ENCODE assay signal across 11 cellular contexts in the genomic region with DNA sequence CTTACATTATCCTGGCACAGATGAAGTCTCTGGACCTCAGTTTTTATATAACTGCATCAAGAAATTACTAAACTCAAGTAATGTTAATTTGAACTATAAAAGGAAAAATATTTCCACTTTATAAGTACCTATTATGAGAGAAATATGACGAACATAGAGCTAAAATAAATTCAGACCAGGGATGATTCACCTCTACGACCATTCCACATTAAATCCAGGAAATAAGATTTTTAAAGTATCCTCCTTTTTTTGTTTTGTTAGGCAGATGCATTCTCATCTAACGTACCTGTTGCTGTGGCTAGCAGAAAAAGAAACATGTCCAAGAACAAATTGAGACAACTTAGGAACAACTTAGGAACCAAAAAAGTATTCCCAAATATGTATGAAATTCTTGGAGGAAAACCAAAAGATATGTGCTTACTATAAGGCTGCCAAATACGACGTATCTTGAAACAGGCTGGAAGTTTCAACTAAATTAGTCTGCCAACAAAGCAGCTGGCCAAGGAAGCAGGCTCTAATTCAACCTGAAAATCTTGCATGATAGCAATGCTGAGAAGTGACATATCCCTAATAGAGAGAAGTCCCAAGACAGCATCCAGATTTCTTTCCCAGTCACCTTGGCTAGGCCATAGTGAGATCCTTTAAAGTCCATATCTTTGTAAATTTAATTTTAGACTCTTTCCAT. TPM values are rescaled to one million over a fixed set of nuclear protein-coding genes. Genes with fewer than 3 reads are reported as not detected.
DNase-seq lines count a peak whose midpoint lies in the region; ATAC-seq and TF ChIP-seq lines count a peak whose summit lies in the region.
"Had no signal": no experiment of that assay in that cellular context is flagged by ENCODE, and none has a peak within 500 bp of the region (broad histone marks: within the 10 kb centered on the region; RNA-seq: fewer than 3 reads in every experiment).

No MANE protein-coding gene starts in this region.

- H3K4me1 Mint-ChIP-seq in endodermal cell: no peaks in the 10 kb centered on the region
- H3K4me1 Mint-ChIP-seq in natural killer cell: peaks cover 40 to 51% of the 10 kb centered on the region in 2 donors

- H3K36me3 Mint-ChIP-seq in endodermal cell (ENCODE audit: low read depth) (peaks cover 22% of the 10 kb centered on the region), natural killer cell (peaks cover 14% of the 10 kb centered on the region)

- H3K27me3 Mint-ChIP-seq in endodermal cell (ENCODE audit: insufficient read depth): no peaks in the 10 kb centered on the region
- no peaks in the 10 kb centered on the region for H3K27me3 Mint-ChIP-seq in natural killer cell (ENCODE audit: low read depth in 2 of 2)

- no peak for ATAC-seq in DND-41 (ENCODE audit: insufficient read depth, low read depth)
- ATAC-seq in natural killer cell: no peak
- ATAC-seq in HG03520 (IDR thresholded peaks at IDR 0.05; ENCODE audit: unreplicated experiment): no peak

- H3K79me2 ChIP-seq in DND-41 (ENCODE audit: insufficient read depth, low read length): peaks cover 79% of the 10 kb centered on the region

- H4K20me1 ChIP-seq in DND-41 (ENCODE audit: insufficient read depth, low read length): peaks cover 49% of the 10 kb centered on the region; the same call in 1 of the 2 replicates

- 82 to 100% methylated on average over 2 to 5 of the region's 5 CpGs for WGBS in endodermal cell (ENCODE audit: insufficient coverage in 1 of 2, insufficient read length in 1 of 2), 2 experiments
- WGBS in lower leg skin, 2 donors: 12 to 16% methylated on average over 5 of the region's 5 CpGs

- no peak for TF ChIP-seq POLR2A in lower leg skin (IDR thresholded peaks at IDR 0.05)

- H3K4me3 Mint-ChIP-seq in endodermal cell (no peak overlapping the region), natural killer cell (peak overlapping the region; percentile 90)
- H3K4me3 Mint-ChIP-seq: dendritic cell treated with granulocyte-macrophage colony-stimulating factor and Interleukin-4, amounts not matched to agents 40 ng/mL and 50 ng/mL, for 4 days had no signal

- peak overlapping the region; percentile 57 for H3K4me2 ChIP-seq in DND-41 (ENCODE audit: insufficient read depth, low read length)

- DNase-seq in DND-41 (no peak), SJSA1 (ENCODE audit: low read depth in 1 of 2, low spot score in 2 of 2) (no peak), endodermal cell (no peak), natural killer cell (no peak), cerebellar nuclear complex (lab: John Stamatoyannopoulos, UW) (no peak), lower leg skin (ENCODE audit: low spot score in 2 of 2) (no peak), caudate nucleus (lab: John Stamatoyannopoulos, UW) (no peak)
- DNase-seq: DMS 273 treated with DMSO at 0.1 percent for 48 hours had no signal

- H3K4me1 ChIP-seq in DND-41 (ENCODE audit: insufficient read depth, low read length) (peaks cover 35% of the 10 kb centered on the region), SJSA1 (replicated peaks) (peaks cover 10% of the 10 kb centered on the region), endodermal cell (ENCODE audit: control insufficient read depth, insufficient read depth, low read length) (no peaks in the 10 kb centered on the region)

- TF ChIP-seq CTCF in DND-41 (IDR thresholded peaks at IDR 0.05; ENCODE audit: borderline replicate concordance, extremely low read depth, low read length, poor library complexity, severe bottlenecking) (no peak), endodermal cell (conservative IDR thresholded peaks at IDR 0.05) (no peak), natural killer cell (IDR thresholded peaks at IDR 0.05) (no peak), lower leg skin (IDR thresholded peaks at IDR 0.05) (no peak)

- H3K27ac ChIP-seq in DND-41 (ENCODE audit: low read length) (peak overlapping the region; percentile 76), SJSA1 (peak overlapping the region; percentile 50; the same call in 1 of the 2 replicates), endodermal cell (ENCODE audit: low read depth, low read length) (no peak overlapping the region), caudate nucleus (ENCODE audit: low read depth, low read length) (no peak overlapping the region)

- H3K27ac Mint-ChIP-seq in endodermal cell (peak overlapping the region; percentile 62), natural killer cell (peak overlapping the region; percentile 81 to 90)
- H3K27ac Mint-ChIP-seq: dendritic cell treated with granulocyte-macrophage colony-stimulating factor and Interleukin-4, amounts not matched to agents 40 ng/mL and 50 ng/mL, for 4 days had no signal

- intact Hi-C loops in natural killer cell (cut with micrococcal nuclease) (loop anchor here (1.0 to 2.0 kb wide), 2 partner anchors 16 to 30 kb away; partner anchors contain the start of genes SPTY2D1 and UEVLD), lower leg skin (cut with DNase I; ENCODE audit: low total_unique reads) (no loop called here)

- H3K9me3 ChIP-seq in DND-41 (ENCODE audit: insufficient read depth, low read length, severe bottlenecking) (no peaks in the 10 kb centered on the region), SJSA1 (replicated peaks) (no peaks in the 10 kb centered on the region), endodermal cell (ENCODE audit: control insufficient read depth, low read length) (no peaks in the 10 kb centered on the region)

- H3K9ac ChIP-seq in DND-41 (ENCODE audit: low read depth, low read length): peak overlapping the region; percentile 49
- no peak overlapping the region for H3K9ac ChIP-seq in endodermal cell (ENCODE audit: extremely low read depth, low read length, poor library complexity, severe bottlenecking)

- H3K36me3 ChIP-seq in DND-41 (ENCODE audit: insufficient read depth, low read length) (peaks cover 27% of the 10 kb centered on the region), SJSA1 (peaks cover 6% of the 10 kb centered on the region; the same call in 1 of the 2 replicates), endodermal cell (ENCODE audit: control insufficient read depth, insufficient read depth, low read length) (peaks cover 39% of the 10 kb centered on the region)

- peak overlapping the region in 1 of 2 experiments; percentile 33; a peak in 2 of 4 replicates for H3K4me3 ChIP-seq in DND-41 (ENCODE audit: low read depth in 1 of 2, low read length in 2 of 2)
- no peak overlapping the region for H3K4me3 ChIP-seq in SJSA1
- H3K4me3 ChIP-seq in endodermal cell (ENCODE audit: low read length): no peak overlapping the region
- H3K4me3 ChIP-seq in lower leg skin (ENCODE audit: low read depth, poor library complexity, severe bottlenecking): no peak overlapping the region
- H3K4me3 ChIP-seq: lung had no signal

- H3K27me3 ChIP-seq in DND-41 (ENCODE audit: insufficient read depth, low read length, poor library complexity) (no peaks in the 10 kb centered on the region), SJSA1 (replicated peaks) (no peaks in the 10 kb centered on the region), endodermal cell (ENCODE audit: control insufficient read depth, insufficient read depth, low read length, poor library complexity, severe bottlenecking) (no peaks in the 10 kb centered on the region)

- no peak overlapping the region for H2AFZ ChIP-seq in DND-41 (ENCODE audit: low read depth, low read length)

- H3K9me3 Mint-ChIP-seq in endodermal cell: no peaks in the 10 kb centered on the region
- no peaks in the 10 kb centered on the region for H3K9me3 Mint-ChIP-seq in natural killer cell
- H3K9me3 Mint-ChIP-seq: dendritic cell treated with granulocyte-macrophage colony-stimulating factor and Interleukin-4, amounts not matched to agents 40 ng/mL and 50 ng/mL, for 4 days had no signal

RNA-seq across cellular contexts. Expression of gene SPTY2D1, which starts 15.7 kb away (rescaled TPM):
- total RNA-seq in SJSA1 (2014; rRNA removed; shearing (Covaris generic)): 13.3 and 22.1 TPM in 2 replicates
- total RNA-seq in endodermal cell: 10 to 100 TPM; 19.3 to 22.9 TPM
- polyA plus RNA-seq in endodermal cell (2013, experiment 1 of 2): 12.4 TPM
- 15.0 TPM for polyA plus RNA-seq in endodermal cell (2013, experiment 2 of 2)
- 10 to 100 TPM; 58.6 to 62.5 (median 62.0) TPM for total RNA-seq in natural killer cell
- 10 to 100 TPM; 15.8 to 25.4 (median 19.7) TPM for total RNA-seq in lower leg skin

RNA-seq across cellular contexts. Expression of gene MISFA, which starts 18.9 kb away (rescaled TPM):
- 0.32 and 0.91 TPM in 2 replicates for total RNA-seq in SJSA1 (2014; rRNA removed; shearing (Covaris generic))
- total RNA-seq in endodermal cell (1 to 10 TPM; 5.3 to 6.0 TPM), natural killer cell (1 to 10 TPM; 2.2 to 3.5 (median 2.2) TPM), lower leg skin (1 to 10 TPM in 3 of 4 donors, not detected in 1; 1.3 to 2.8 (median 2.1) TPM)
- polyA plus RNA-seq in endodermal cell (2013, experiment 1 of 2): 2.9 TPM
- 2.6 TPM for polyA plus RNA-seq in endodermal cell (2013, experiment 2 of 2)

RNA-seq across cellular contexts. Expression of gene UEVLD, which starts 29.9 kb away (rescaled TPM):
- total RNA-seq in SJSA1 (2014; rRNA removed; shearing (Covaris generic)): 14.9 and 22.0 TPM in 2 replicates
- 10 to 100 TPM; 14.4 to 15.0 TPM for total RNA-seq in endodermal cell
- polyA plus RNA-seq in endodermal cell (2013, experiment 1 of 2): 10.0 TPM
- 9.7 TPM for polyA plus RNA-seq in endodermal cell (2013, experiment 2 of 2)
- total RNA-seq in natural killer cell: 10 to 100 TPM; 13.6 to 17.8 (median 15.6) TPM
- total RNA-seq in lower leg skin: 10 to 100 TPM; 21.4 to 50.2 (median 31.3) TPM

Comparison
In these comparisons a context has a peak if more than half of its experiments do, and no peak if none do; other contexts are left out.
1. H3K27ac ChIP-seq: peak in DND-41 (single experiment) and SJSA1 (single experiment); none in endodermal cell (single experiment) and caudate nucleus (single experiment).